Comparison of ENCODE assay signal across 1 cellular context in genomic region chr12:15789215-15790171, GRCh38.
TF ChIP-seq lines count a peak whose summit lies in the region.

EPS8 (minus strand) TSS chr12:15789388; CDS start chr12:15682951, 106,437 bp downstream.

TF ChIP-seq in HepG2, 621 proteins besides CTCF, POLR2A, EP300 and RAD21 (continued from another document and continues in another):
- TF ChIP-seq, protein P1, sequence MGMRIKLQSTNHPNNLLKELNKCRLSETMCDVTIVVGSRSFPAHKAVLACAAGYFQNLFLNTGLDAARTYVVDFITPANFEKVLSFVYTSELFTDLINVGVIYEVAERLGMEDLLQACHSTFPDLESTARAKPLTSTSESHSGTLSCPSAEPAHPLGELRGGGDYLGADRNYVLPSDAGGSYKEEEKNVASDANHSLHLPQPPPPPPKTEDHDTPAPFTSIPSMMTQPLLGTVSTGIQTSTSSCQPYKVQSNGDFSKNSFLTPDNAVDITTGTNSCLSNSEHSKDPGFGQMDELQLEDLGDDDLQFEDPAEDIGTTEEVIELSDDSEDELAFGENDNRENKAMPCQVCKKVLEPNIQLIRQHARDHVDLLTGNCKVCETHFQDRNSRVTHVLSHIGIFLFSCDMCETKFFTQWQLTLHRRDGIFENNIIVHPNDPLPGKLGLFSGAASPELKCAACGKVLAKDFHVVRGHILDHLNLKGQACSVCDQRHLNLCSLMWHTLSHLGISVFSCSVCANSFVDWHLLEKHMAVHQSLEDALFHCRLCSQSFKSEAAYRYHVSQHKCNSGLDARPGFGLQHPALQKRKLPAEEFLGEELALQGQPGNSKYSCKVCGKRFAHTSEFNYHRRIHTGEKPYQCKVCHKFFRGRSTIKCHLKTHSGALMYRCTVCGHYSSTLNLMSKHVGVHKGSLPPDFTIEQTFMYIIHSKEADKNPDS (CRISPR knock-in tag; IDR thresholded peaks at IDR 0.05): no peak
- TF ChIP-seq, protein P2, sequence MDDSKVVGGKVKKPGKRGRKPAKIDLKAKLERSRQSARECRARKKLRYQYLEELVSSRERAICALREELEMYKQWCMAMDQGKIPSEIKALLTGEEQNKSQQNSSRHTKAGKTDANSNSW (CRISPR knock-in tag; IDR thresholded peaks at IDR 0.05; ENCODE audit: borderline replicate concordance): no peak; the same call in 1 of the 2 replicates
- peak; percentile 63 for TF ChIP-seq DR1 (CRISPR knock-in tag; IDR thresholded peaks at IDR 0.05)
- no peak for TF ChIP-seq HMGA1 (CRISPR knock-in tag; conservative IDR thresholded peaks at IDR 0.05)
- no peak for TF ChIP-seq ZNF251 (CRISPR knock-in tag; IDR thresholded peaks at IDR 0.05)
- no peak for TF ChIP-seq YEATS2 (CRISPR knock-in tag; IDR thresholded peaks at IDR 0.05; ENCODE audit: borderline replicate concordance)
- no peak for TF ChIP-seq PCBP1 (IDR thresholded peaks at IDR 0.05; ENCODE audit: borderline replicate concordance, low read depth, low read length)
- TF ChIP-seq MBD4 (IDR thresholded peaks at IDR 0.05; ENCODE audit: borderline replicate concordance, low read length): no peak
- peak; percentile 94 for TF ChIP-seq UBTF (CRISPR knock-in tag; IDR thresholded peaks at IDR 0.05)
- TF ChIP-seq, protein P3, sequence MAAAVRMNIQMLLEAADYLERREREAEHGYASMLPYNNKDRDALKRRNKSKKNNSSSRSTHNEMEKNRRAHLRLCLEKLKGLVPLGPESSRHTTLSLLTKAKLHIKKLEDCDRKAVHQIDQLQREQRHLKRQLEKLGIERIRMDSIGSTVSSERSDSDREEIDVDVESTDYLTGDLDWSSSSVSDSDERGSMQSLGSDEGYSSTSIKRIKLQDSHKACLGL (CRISPR knock-in tag; IDR thresholded peaks at IDR 0.05): peak; percentile 49; the same call in 1 of the 2 replicates
- 0 out of 2 replicates have a peak, but pooled peaks have one; percentile 33 for TF ChIP-seq ZNF761 (CRISPR knock-in tag; conservative IDR thresholded peaks at IDR 0.05)
- TF ChIP-seq, protein P4, sequence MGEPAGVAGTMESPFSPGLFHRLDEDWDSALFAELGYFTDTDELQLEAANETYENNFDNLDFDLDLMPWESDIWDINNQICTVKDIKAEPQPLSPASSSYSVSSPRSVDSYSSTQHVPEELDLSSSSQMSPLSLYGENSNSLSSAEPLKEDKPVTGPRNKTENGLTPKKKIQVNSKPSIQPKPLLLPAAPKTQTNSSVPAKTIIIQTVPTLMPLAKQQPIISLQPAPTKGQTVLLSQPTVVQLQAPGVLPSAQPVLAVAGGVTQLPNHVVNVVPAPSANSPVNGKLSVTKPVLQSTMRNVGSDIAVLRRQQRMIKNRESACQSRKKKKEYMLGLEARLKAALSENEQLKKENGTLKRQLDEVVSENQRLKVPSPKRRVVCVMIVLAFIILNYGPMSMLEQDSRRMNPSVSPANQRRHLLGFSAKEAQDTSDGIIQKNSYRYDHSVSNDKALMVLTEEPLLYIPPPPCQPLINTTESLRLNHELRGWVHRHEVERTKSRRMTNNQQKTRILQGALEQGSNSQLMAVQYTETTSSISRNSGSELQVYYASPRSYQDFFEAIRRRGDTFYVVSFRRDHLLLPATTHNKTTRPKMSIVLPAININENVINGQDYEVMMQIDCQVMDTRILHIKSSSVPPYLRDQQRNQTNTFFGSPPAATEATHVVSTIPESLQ (CRISPR knock-in tag; conservative IDR thresholded peaks at IDR 0.05): no peak
- TF ChIP-seq ZNF101 (CRISPR knock-in tag; IDR thresholded peaks at IDR 0.05; ENCODE audit: borderline replicate concordance, low read depth): no peak
- TF ChIP-seq, protein P5, sequence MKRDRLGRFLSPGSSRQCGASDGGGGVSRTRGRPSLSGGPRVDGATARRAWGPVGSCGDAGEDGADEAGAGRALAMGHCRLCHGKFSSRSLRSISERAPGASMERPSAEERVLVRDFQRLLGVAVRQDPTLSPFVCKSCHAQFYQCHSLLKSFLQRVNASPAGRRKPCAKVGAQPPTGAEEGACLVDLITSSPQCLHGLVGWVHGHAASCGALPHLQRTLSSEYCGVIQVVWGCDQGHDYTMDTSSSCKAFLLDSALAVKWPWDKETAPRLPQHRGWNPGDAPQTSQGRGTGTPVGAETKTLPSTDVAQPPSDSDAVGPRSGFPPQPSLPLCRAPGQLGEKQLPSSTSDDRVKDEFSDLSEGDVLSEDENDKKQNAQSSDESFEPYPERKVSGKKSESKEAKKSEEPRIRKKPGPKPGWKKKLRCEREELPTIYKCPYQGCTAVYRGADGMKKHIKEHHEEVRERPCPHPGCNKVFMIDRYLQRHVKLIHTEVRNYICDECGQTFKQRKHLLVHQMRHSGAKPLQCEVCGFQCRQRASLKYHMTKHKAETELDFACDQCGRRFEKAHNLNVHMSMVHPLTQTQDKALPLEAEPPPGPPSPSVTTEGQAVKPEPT (CRISPR knock-in tag; IDR thresholded peaks at IDR 0.05; ENCODE audit: low read depth): peak; percentile 32; the same call in 1 of the 2 replicates
- no peak for TF ChIP-seq SP1 (IDR thresholded peaks at IDR 0.05)
- TF ChIP-seq SP1 (CRISPR knock-in tag; IDR thresholded peaks at IDR 0.05): 0 out of 2 replicates have a peak, but pooled peaks have one; percentile 48
- TF ChIP-seq MBNL3 (CRISPR knock-in tag; conservative IDR thresholded peaks at IDR 0.05): no peak
- TF ChIP-seq FOXP1 (IDR thresholded peaks at IDR 0.05): no peak
- no peak for TF ChIP-seq FOXP1 (CRISPR knock-in tag; IDR thresholded peaks at IDR 0.05)
- TF ChIP-seq ZNF552 (CRISPR knock-in tag; IDR thresholded peaks at IDR 0.05; ENCODE audit: borderline replicate concordance): no peak
- no peak for TF ChIP-seq TOE1 (CRISPR knock-in tag; IDR thresholded peaks at IDR 0.05)
- TF ChIP-seq POLR2G (IDR thresholded peaks at IDR 0.05; ENCODE audit: low read depth, low read length): peak; percentile 95
- TF ChIP-seq GFI1 (CRISPR knock-in tag; IDR thresholded peaks at IDR 0.05; ENCODE audit: borderline replicate concordance): no peak
- TF ChIP-seq ETV6 (CRISPR knock-in tag; conservative IDR thresholded peaks at IDR 0.05): no peak
- no peak for TF ChIP-seq NFATC3 (CRISPR knock-in tag; IDR thresholded peaks at IDR 0.05)
- TF ChIP-seq ZBTB42 (CRISPR knock-in tag; IDR thresholded peaks at IDR 0.05): peak; percentile 91; the same call in 1 of the 2 replicates
- peak; percentile 23; the same call in 1 of the 2 replicates for TF ChIP-seq ATF3 (CRISPR knock-in tag; IDR thresholded peaks at IDR 0.05)
- TF ChIP-seq ARID4A (CRISPR knock-in tag; IDR thresholded peaks at IDR 0.05; ENCODE audit: borderline replicate concordance): peak; percentile 84
- TF ChIP-seq ZNF512B (CRISPR knock-in tag; IDR thresholded peaks at IDR 0.05; ENCODE audit: borderline replicate concordance): peak; percentile 66; the same call in 1 of the 2 replicates
- peak; percentile 90; the same call in 1 of the 2 replicates for TF ChIP-seq ZNF841 (CRISPR knock-in tag; IDR thresholded peaks at IDR 0.05; ENCODE audit: borderline replicate concordance)
- TF ChIP-seq POGZ (CRISPR knock-in tag; IDR thresholded peaks at IDR 0.05): peak; percentile 90
- TF ChIP-seq, protein P6, sequence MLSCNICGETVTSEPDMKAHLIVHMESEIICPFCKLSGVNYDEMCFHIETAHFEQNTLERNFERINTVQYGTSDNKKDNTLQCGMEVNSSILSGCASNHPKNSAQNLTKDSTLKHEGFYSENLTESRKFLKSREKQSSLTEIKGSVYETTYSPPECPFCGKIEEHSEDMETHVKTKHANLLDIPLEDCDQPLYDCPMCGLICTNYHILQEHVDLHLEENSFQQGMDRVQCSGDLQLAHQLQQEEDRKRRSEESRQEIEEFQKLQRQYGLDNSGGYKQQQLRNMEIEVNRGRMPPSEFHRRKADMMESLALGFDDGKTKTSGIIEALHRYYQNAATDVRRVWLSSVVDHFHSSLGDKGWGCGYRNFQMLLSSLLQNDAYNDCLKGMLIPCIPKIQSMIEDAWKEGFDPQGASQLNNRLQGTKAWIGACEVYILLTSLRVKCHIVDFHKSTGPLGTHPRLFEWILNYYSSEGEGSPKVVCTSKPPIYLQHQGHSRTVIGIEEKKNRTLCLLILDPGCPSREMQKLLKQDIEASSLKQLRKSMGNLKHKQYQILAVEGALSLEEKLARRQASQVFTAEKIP (CRISPR knock-in tag; IDR thresholded peaks at IDR 0.05; ENCODE audit: borderline replicate concordance): no peak
- peak; percentile 67; the same call in 1 of the 2 replicates for TF ChIP-seq ZNF776 (CRISPR knock-in tag; IDR thresholded peaks at IDR 0.05)
- no peak for TF ChIP-seq FOXA1 (IDR thresholded peaks at IDR 0.05)
- TF ChIP-seq FOXA1 (CRISPR knock-in tag; IDR thresholded peaks at IDR 0.05): no peak; the same call in 1 of the 2 replicates
- TF ChIP-seq MAZ (IDR thresholded peaks at IDR 0.05; ENCODE audit: borderline replicate concordance, low read depth, low read length): peak; percentile 65
- peak; percentile 92 for TF ChIP-seq MAZ (CRISPR knock-in tag; IDR thresholded peaks at IDR 0.05; ENCODE audit: low read depth)
- TF ChIP-seq, protein P7, sequence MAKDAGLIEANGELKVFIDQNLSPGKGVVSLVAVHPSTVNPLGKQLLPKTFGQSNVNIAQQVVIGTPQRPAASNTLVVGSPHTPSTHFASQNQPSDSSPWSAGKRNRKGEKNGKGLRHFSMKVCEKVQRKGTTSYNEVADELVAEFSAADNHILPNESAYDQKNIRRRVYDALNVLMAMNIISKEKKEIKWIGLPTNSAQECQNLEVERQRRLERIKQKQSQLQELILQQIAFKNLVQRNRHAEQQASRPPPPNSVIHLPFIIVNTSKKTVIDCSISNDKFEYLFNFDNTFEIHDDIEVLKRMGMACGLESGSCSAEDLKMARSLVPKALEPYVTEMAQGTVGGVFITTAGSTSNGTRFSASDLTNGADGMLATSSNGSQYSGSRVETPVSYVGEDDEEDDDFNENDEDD (CRISPR knock-in tag; IDR thresholded peaks at IDR 0.05; ENCODE audit: borderline replicate concordance): peak; percentile 92
- TF ChIP-seq MAFK (conservative IDR thresholded peaks at IDR 0.05 in 1 of 2, IDR thresholded peaks at IDR 0.05 in 1 of 2; ENCODE audit: low read length in 2 of 2): no peak
- TF ChIP-seq FOXM1 (CRISPR knock-in tag; IDR thresholded peaks at IDR 0.05): no peak
